27 cellular contexts compared by ENCODE assay signal in the genomic region with DNA sequence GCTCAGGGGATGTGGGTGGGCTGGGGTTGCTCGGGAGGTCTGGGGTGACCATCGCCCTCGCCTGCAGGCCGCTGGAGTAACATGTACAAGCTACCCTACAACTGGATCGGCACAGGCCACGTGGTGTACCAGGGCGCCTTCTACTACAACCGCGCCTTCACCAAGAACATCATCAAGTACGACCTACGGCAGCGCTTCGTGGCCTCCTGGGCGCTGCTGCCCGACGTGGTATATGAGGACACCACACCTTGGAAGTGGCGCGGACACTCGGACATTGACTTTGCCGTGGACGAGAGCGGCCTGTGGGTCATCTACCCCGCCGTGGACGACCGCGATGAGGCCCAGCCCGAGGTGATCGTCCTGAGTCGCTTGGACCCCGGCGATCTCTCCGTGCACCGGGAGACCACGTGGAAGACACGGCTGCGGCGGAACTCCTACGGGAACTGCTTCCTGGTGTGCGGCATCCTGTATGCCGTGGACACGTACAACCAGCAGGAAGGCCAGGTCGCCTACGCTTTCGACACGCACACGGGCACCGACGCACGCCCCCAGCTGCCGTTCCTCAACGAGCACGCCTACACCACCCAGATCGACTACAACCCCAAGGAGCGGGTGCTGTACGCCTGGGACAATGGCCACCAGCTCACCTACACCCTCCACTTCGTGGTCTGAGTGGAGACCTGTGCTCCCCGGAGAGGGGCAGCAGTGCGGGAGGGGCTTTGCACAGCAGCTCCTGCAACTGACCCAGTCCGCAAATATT. TPM values are rescaled to one million over a fixed set of nuclear protein-coding genes. Genes with fewer than 3 reads are reported as not detected.
DNase-seq lines count a peak whose midpoint lies in the region; ATAC-seq, FAIRE-seq and TF ChIP-seq lines count a peak whose summit lies in the region.
"Had no signal": no experiment of that assay in that cellular context is flagged by ENCODE, and none has a peak within 500 bp of the region (broad histone marks: within the 10 kb centered on the region; RNA-seq: fewer than 3 reads in every experiment).

No MANE protein-coding gene starts in this region.

- H3K27me3 ChIP-seq in HUES64 (ENCODE audit: insufficient read depth, low read length) = no peaks in the 10 kb centered on the region
- no peaks in the 10 kb centered on the region for H3K27me3 ChIP-seq in astrocyte (ENCODE audit: insufficient read depth, low read length)
- no peaks in the 10 kb centered on the region for H3K27me3 ChIP-seq in mesenchymal stem cell (ENCODE audit: control insufficient read depth in 1 of 2, insufficient read depth in 1 of 2, low read length in 2 of 2)
- H3K27me3 ChIP-seq: dorsolateral prefrontal cortex, upper lobe of right lung had no signal

- TF ChIP-seq CTCF in astrocyte (IDR thresholded peaks at IDR 0.05; ENCODE audit: insufficient read depth, low read depth, low read length) = no peak

- H4K8ac ChIP-seq in mesenchymal stem cell (ENCODE audit: low read length) = no peak overlapping the region

- H3K9me3 ChIP-seq in HUES64 (ENCODE audit: insufficient read depth, low read depth, low read length) = no peaks in the 10 kb centered on the region
- no peaks in the 10 kb centered on the region for H3K9me3 ChIP-seq in astrocyte (ENCODE audit: insufficient read depth, low read depth, low read length)
- H3K9me3 ChIP-seq in mesenchymal stem cell (ENCODE audit: control insufficient read depth, low read length) = no peaks in the 10 kb centered on the region
- H3K9me3 ChIP-seq: upper lobe of right lung had no signal

- peak overlapping the region; percentile 22 for H3K27ac ChIP-seq in HUES64 (ENCODE audit: low read depth, low read length)
- H3K27ac ChIP-seq in astrocyte (ENCODE audit: low read depth, low read length) = no peak overlapping the region
- H3K27ac ChIP-seq in mesenchymal stem cell (ENCODE audit: low read length, poor library complexity, severe bottlenecking) = peak overlapping the region; percentile 98
- H3K27ac ChIP-seq: HL-60, upper lobe of right lung had no signal

- peaks cover 28% of the 10 kb centered on the region for H3K4me1 ChIP-seq in HUES64 (ENCODE audit: insufficient read depth, low read length)
- peaks cover 43% of the 10 kb centered on the region for H3K4me1 ChIP-seq in astrocyte (ENCODE audit: insufficient read depth, low read length)
- peaks cover 35% of the 10 kb centered on the region for H3K4me1 ChIP-seq in mesenchymal stem cell (ENCODE audit: control insufficient read depth, insufficient read depth, low read depth, low read length)
- H3K4me1 ChIP-seq: upper lobe of right lung had no signal

- no peaks in the 10 kb centered on the region for H3K9me3 Mint-ChIP-seq in astrocyte (ENCODE audit: unreplicated experiment)
- H3K9me3 Mint-ChIP-seq in stimulated activated memory B cell treated with anti-CD40 and anti-IgM and Interleukin-4, amounts not matched to agents 10 μg/mL and 1 μg/mL and 100 μg/mL, for 72 hours = no peaks in the 10 kb centered on the region
- H3K9me3 Mint-ChIP-seq: activated B cell treated with CpG ODN at 0.5 μM for 24 hours; activated CD4-positive, alpha-beta memory T cell treated with anti-CD3 and anti-CD28 coated beads for 36 hours; nephron progenitor cell had no signal

- peak overlapping the region; percentile 50 for H2BK15ac ChIP-seq in mesenchymal stem cell (ENCODE audit: low read depth, poor library complexity, severe bottlenecking)

- peaks cover 7% of the 10 kb centered on the region for H3K36me3 Mint-ChIP-seq in astrocyte (ENCODE audit: low read depth, unreplicated experiment)
- no peaks in the 10 kb centered on the region for H3K36me3 Mint-ChIP-seq in stimulated activated memory B cell treated with anti-CD40 and anti-IgM and Interleukin-4, amounts not matched to agents 10 μg/mL and 1 μg/mL and 100 μg/mL, for 72 hours
- H3K36me3 Mint-ChIP-seq: activated CD4-positive, alpha-beta memory T cell treated with anti-CD3 and anti-CD28 coated beads for 36 hours had no signal

- peak overlapping the region; percentile 76 for H2AK5ac ChIP-seq in mesenchymal stem cell (ENCODE audit: low read length, severe bottlenecking)

- H3K18ac ChIP-seq in mesenchymal stem cell (ENCODE audit: low read depth in 1 of 2, low read length in 2 of 2) = peak overlapping the region in 1 of 2 experiments; percentile 73

- H3K4me2 ChIP-seq in astrocyte (ENCODE audit: low read length) = no peak overlapping the region
- no peak overlapping the region for H3K4me2 ChIP-seq in mesenchymal stem cell (ENCODE audit: low read length, poor library complexity, severe bottlenecking)

- no peaks in the 10 kb centered on the region for H4K20me1 ChIP-seq in astrocyte (ENCODE audit: insufficient read depth, low read length)

- ATAC-seq in stimulated activated memory B cell treated with anti-CD40 and anti-IgM and Interleukin-4, amounts not matched to agents 10 μg/mL and 1 μg/mL and 100 μg/mL, for 72 hours = peak; percentile 7
- ATAC-seq in GM19463 (IDR thresholded peaks at IDR 0.05; ENCODE audit: unreplicated experiment) = no peak

- peak overlapping the region; percentile 36 to 64 for H3K4ac ChIP-seq in mesenchymal stem cell (ENCODE audit: low read depth in 1 of 2, low read length in 2 of 2)

- 95% methylated on average over 60 of the region's 60 CpGs for WGBS in HUES64
- WGBS in mesenchymal stem cell = 97% methylated on average over 60 of the region's 60 CpGs

- peaks cover 34% of the 10 kb centered on the region for H3K4me1 Mint-ChIP-seq in astrocyte (ENCODE audit: low read depth, unreplicated experiment)
- no peaks in the 10 kb centered on the region for H3K4me1 Mint-ChIP-seq in stimulated activated memory B cell treated with anti-CD40 and anti-IgM and Interleukin-4, amounts not matched to agents 10 μg/mL and 1 μg/mL and 100 μg/mL, for 72 hours
- H3K4me1 Mint-ChIP-seq: activated B cell treated with CpG ODN at 0.5 μM for 24 hours had no signal

- H4K91ac ChIP-seq in mesenchymal stem cell (ENCODE audit: low read length) = peak overlapping the region; percentile 71

- H2BK5ac ChIP-seq in mesenchymal stem cell (ENCODE audit: low read depth, low read length, poor library complexity, severe bottlenecking) = no peak overlapping the region

- no peaks in the 10 kb centered on the region for H3K27me3 Mint-ChIP-seq in astrocyte (ENCODE audit: low read depth, unreplicated experiment)
- no peaks in the 10 kb centered on the region for H3K27me3 Mint-ChIP-seq in stimulated activated memory B cell treated with anti-CD40 and anti-IgM and Interleukin-4, amounts not matched to agents 10 μg/mL and 1 μg/mL and 100 μg/mL, for 72 hours
- H3K27me3 Mint-ChIP-seq: activated B cell treated with CpG ODN at 0.5 μM for 24 hours; activated CD4-positive, alpha-beta memory T cell treated with anti-CD3 and anti-CD28 coated beads for 36 hours had no signal

- H3K23ac ChIP-seq in mesenchymal stem cell (ENCODE audit: low read length in 2 of 2) = peak overlapping the region in 1 of 2 experiments; percentile 7

- no peak overlapping the region for H3K14ac ChIP-seq in mesenchymal stem cell (ENCODE audit: low read length in 2 of 2)

- H2BK12ac ChIP-seq in mesenchymal stem cell (ENCODE audit: low read length in 2 of 2) = peak overlapping the region in 1 of 2 experiments; percentile 55

- DNase-seq in astrocyte (ENCODE audit: low read depth) = no peak
- no peak for DNase-seq in mesenchymal stem cell
- DNase-seq in activated CD4-positive, alpha-beta T cell treated with anti-CD3 and anti-CD28 coated beads, Interleukin-2, amount 50 U/mL, for 1 hour = no peak
- no peak for DNase-seq in amniotic stem cell (lab: John Stamatoyannopoulos, UW)
- DNase-seq in stimulated activated naive CD4-positive, alpha-beta T cell treated with Interleukin-2 at 50 U/mL for 16 hours (lab: John Stamatoyannopoulos, UW) = no peak
- DNase-seq: activated B cell treated with CpG ODN at 0.5 μM for 24 hours; activated CD4-positive, alpha-beta memory T cell treated with anti-CD3 and anti-CD28 coated beads for 36 hours; activated gamma-delta T cell treated with Interleukin-2 at 50 U/mL for 16 hours; activated T-cell treated with anti-CD3 and anti-CD28 coated beads for 4 hours; COR-L47; dorsolateral prefrontal cortex; KBM-7; kidney; NCI-H2029 treated with DMSO at 0.1 percent for 48 hours; small intestine; stimulated activated CD4-positive, alpha-beta T cell treated with anti-CD3 and anti-CD28 coated beads, Interleukin-4, amount 100 ng/mL, for 24 hours; T-helper 9 cell; upper lobe of right lung had no signal

- H2BK120ac ChIP-seq in mesenchymal stem cell (ENCODE audit: low read depth, low read length) = no peak overlapping the region

- FAIRE-seq in astrocyte (lab: Jason Lieb, UNC) = no peak
- FAIRE-seq: frontal cortex, kidney, small intestine had no signal

- H3K79me1 ChIP-seq in mesenchymal stem cell (replicated peaks; ENCODE audit: low read length, poor library complexity, severe bottlenecking) = no peaks in the 10 kb centered on the region

- no peak overlapping the region for H3K4me3 Mint-ChIP-seq in astrocyte (ENCODE audit: unreplicated experiment)
- H3K4me3 Mint-ChIP-seq in stimulated activated memory B cell treated with anti-CD40 and anti-IgM and Interleukin-4, amounts not matched to agents 10 μg/mL and 1 μg/mL and 100 μg/mL, for 72 hours = no peak overlapping the region
- H3K4me3 Mint-ChIP-seq: activated B cell treated with CpG ODN at 0.5 μM for 24 hours; activated CD4-positive, alpha-beta memory T cell treated with anti-CD3 and anti-CD28 coated beads for 36 hours; nephron progenitor cell had no signal

- H3K36me3 ChIP-seq in HUES64 (ENCODE audit: insufficient read depth, low read length) (no peaks in the 10 kb centered on the region), astrocyte (ENCODE audit: insufficient read depth, low read length) (no peaks in the 10 kb centered on the region), mesenchymal stem cell (ENCODE audit: control insufficient read depth in 1 of 2, insufficient read depth in 2 of 2, low read depth in 1 of 2, low read length in 2 of 2) (peaks cover 19 to 21% of the 10 kb centered on the region in 2 experiments)
- H3K36me3 ChIP-seq: upper lobe of right lung had no signal

- peak overlapping the region; percentile 99 for H3K27ac Mint-ChIP-seq in astrocyte (ENCODE audit: unreplicated experiment)
- H3K27ac Mint-ChIP-seq in stimulated activated memory B cell treated with anti-CD40 and anti-IgM and Interleukin-4, amounts not matched to agents 10 μg/mL and 1 μg/mL and 100 μg/mL, for 72 hours = no peak overlapping the region
- H3K27ac Mint-ChIP-seq: activated B cell treated with CpG ODN at 0.5 μM for 24 hours; activated CD4-positive, alpha-beta memory T cell treated with anti-CD3 and anti-CD28 coated beads for 36 hours had no signal

- no peak overlapping the region for H2AFZ ChIP-seq in astrocyte (ENCODE audit: low read depth, low read length)
- H2AFZ ChIP-seq in mesenchymal stem cell (ENCODE audit: low read depth, low read length) = no peak overlapping the region

- H3K4me3 ChIP-seq in HUES64 (ENCODE audit: low read length) (no peak overlapping the region), astrocyte (ENCODE audit: insufficient read depth, low read depth, low read length) (no peak overlapping the region), mesenchymal stem cell (ENCODE audit: insufficient read depth in 1 of 2, low read depth in 1 of 2, low read length in 2 of 2) (no peak overlapping the region)
- H3K4me3 ChIP-seq: dorsolateral prefrontal cortex, upper lobe of right lung had no signal

- H3K9ac ChIP-seq in HUES64 (ENCODE audit: low read depth, low read length) (peak overlapping the region; percentile 39; the same call in 1 of the 2 replicates), astrocyte (ENCODE audit: low read length) (peak overlapping the region; percentile 87), mesenchymal stem cell (ENCODE audit: low read length) (no peak overlapping the region)

- H3K79me2 ChIP-seq in astrocyte (ENCODE audit: insufficient read depth, low read length) = no peaks in the 10 kb centered on the region

RNA-seq across cellular contexts. Expression of gene OLFML2A, which starts 33.0 kb away (rescaled TPM):
- polyA plus RNA-seq in HUES64 (2013, experiment 1 of 2) = 4.2 TPM
- 5.8 TPM for polyA plus RNA-seq in HUES64 (2013, experiment 2 of 2)
- total RNA-seq in astrocyte = 148 and 179 TPM in 2 replicates
- 14.3 TPM for polyA plus RNA-seq in mesenchymal stem cell (2013, experiment 1 of 2)
- polyA plus RNA-seq in mesenchymal stem cell (2013, experiment 2 of 2) = 14.4 TPM
- total RNA-seq: activated CD4-positive, alpha-beta memory T cell treated with anti-CD3 and anti-CD28 coated beads for 36 hours had no signal

RNA-seq across cellular contexts. Expression of gene NR6A1, which starts 38.8 kb away (rescaled TPM):
- 126 TPM for polyA plus RNA-seq in HUES64 (2013, experiment 1 of 2)
- 126 TPM for polyA plus RNA-seq in HUES64 (2013, experiment 2 of 2)
- 14.5 and 20.8 TPM in 2 replicates for total RNA-seq in astrocyte
- polyA plus RNA-seq in mesenchymal stem cell (2013, experiment 1 of 2) = 0.66 TPM
- 0.74 TPM for polyA plus RNA-seq in mesenchymal stem cell (2013, experiment 2 of 2)

RNA-seq across cellular contexts. Expression of gene WDR38, which starts 43.3 kb away (rescaled TPM):
- not detected for polyA plus RNA-seq in HUES64 (2013, experiment 1 of 2)
- polyA plus RNA-seq in HUES64 (2013, experiment 2 of 2) = not detected
- total RNA-seq in astrocyte = not detected in 2 replicates
- not detected for polyA plus RNA-seq in mesenchymal stem cell (2013, experiment 1 of 2)
- not detected for polyA plus RNA-seq in mesenchymal stem cell (2013, experiment 2 of 2)
- total RNA-seq: activated B cell treated with CpG ODN at 0.5 μM for 24 hours; activated CD4-positive, alpha-beta memory T cell treated with anti-CD3 and anti-CD28 coated beads for 36 hours; frontal cortex; NCI-H460; posterior vena cava; upper lobe of right lung had no signal
- polyA plus RNA-seq: adipose tissue, small intestine had no signal

RNA-seq across cellular contexts. Expression of gene RPL35, which starts 51.8 kb away (rescaled TPM):
- polyA plus RNA-seq in HUES64 (2013, experiment 1 of 2) = 2,082 TPM
- 2,092 TPM for polyA plus RNA-seq in HUES64 (2013, experiment 2 of 2)
- 1,209 and 1,259 TPM in 2 replicates for total RNA-seq in astrocyte
- 4,023 TPM for polyA plus RNA-seq in mesenchymal stem cell (2013, experiment 1 of 2)
- polyA plus RNA-seq in mesenchymal stem cell (2013, experiment 2 of 2) = 3,898 TPM

RNA-seq across cellular contexts. Expression of gene ARPC5L, which starts 52.0 kb away (rescaled TPM):
- polyA plus RNA-seq in HUES64 (2013, experiment 1 of 2) = 57.9 TPM
- polyA plus RNA-seq in HUES64 (2013, experiment 2 of 2) = 50.6 TPM
- total RNA-seq in astrocyte = 56.0 and 57.0 TPM in 2 replicates
- 42.5 TPM for polyA plus RNA-seq in mesenchymal stem cell (2013, experiment 1 of 2)
- 42.7 TPM for polyA plus RNA-seq in mesenchymal stem cell (2013, experiment 2 of 2)
